ENCODE assay signal across 8 cellular contexts in genomic region chr15:70101459-70102113, GRCh38. TPM values are rescaled to one million over a fixed set of nuclear protein-coding genes. Genes with fewer than 3 reads are reported as not detected.
A peak's percentile ranks its signal among the peaks of the same experiment; 100 is the strongest.
DNase-seq lines count a peak whose midpoint lies in the region; ATAC-seq and TF ChIP-seq lines count a peak whose summit lies in the region.

No MANE protein-coding gene starts in this region.

- peak overlapping the region; percentile 72; the same call in 1 of the 2 replicates for H3K4me2 ChIP-seq in SK-N-SH

- POLR2A ChIA-PET in SK-N-SH (lab: Yijun Ruan, JAX), result interaction anchor here (0.6 to 2.2 kb wide), 3 partner anchors 9 to 252 kb away, joined by 3 to 12 read pairs (median 3); no protein-coding TSS in a partner anchor

- H2AFZ ChIP-seq in SK-N-SH (ENCODE audit: low read depth), result no peak overlapping the region

- no peak overlapping the region for H3K4me3 ChIP-seq in SK-N-SH (ENCODE audit: low read depth in 2 of 2, low read length in 1 of 2)
- H3K4me3 ChIP-seq in gastroesophageal sphincter, result peak overlapping the region in 1 of 2 donors; percentile 93

- no peak for TF ChIP-seq POLR2A in gastroesophageal sphincter (IDR thresholded peaks at IDR 0.05)

- CTCF ChIA-PET in SK-N-SH (lab: Yijun Ruan, JAX), result interaction anchor here (0.7 to 2.8 kb wide), 10 partner anchors 10 to 279 kb away, joined by 3 to 28 read pairs (median 4); no protein-coding TSS in a partner anchor

- H3K79me2 ChIP-seq in SK-N-SH (ENCODE audit: insufficient read depth), result peaks cover 8% of the 10 kb centered on the region

- H3K9ac ChIP-seq in SK-N-SH, result no peak overlapping the region

- peak; percentile 11; the same call in 1 of the 2 replicates for TF ChIP-seq RAD21 in SK-N-SH (IDR thresholded peaks at IDR 0.05; ENCODE audit: low read length)

- H3K27me3 ChIP-seq in SK-N-SH (ENCODE audit: insufficient read depth), result peaks cover 17% of the 10 kb centered on the region
- H3K27me3 ChIP-seq in gastroesophageal sphincter, result no peaks in the 10 kb centered on the region

- TF ChIP-seq EP300 in SK-N-SH (IDR thresholded peaks at IDR 0.05; ENCODE audit: borderline replicate concordance in 1 of 2, low read depth in 1 of 2, low read length in 1 of 2), result peak in 1 of 2 experiments; percentile 20; a peak in 2 of 4 replicates
- TF ChIP-seq EP300 in gastroesophageal sphincter (IDR thresholded peaks at IDR 0.05), result no peak

- peak; percentile 95 for DNase-seq in ELF-1 (ENCODE audit: low read depth, low spot score)
- DNase-seq in NCI-H1436 (lab: John Stamatoyannopoulos, UW), result peak; percentile 90
- peak; percentile 71 for DNase-seq in SK-N-SH
- peak; percentile 96 for DNase-seq in renal cortical epithelial cell (ENCODE audit: low read depth)
- no peak for DNase-seq in activated gamma-delta T cell (lab: John Stamatoyannopoulos, UW)
- no peak for DNase-seq in midbrain (lab: John Stamatoyannopoulos, UW)

- no peaks in the 10 kb centered on the region; the same call in 1 of the 2 replicates for H4K20me1 ChIP-seq in SK-N-SH (ENCODE audit: insufficient read depth)

- no peaks in the 10 kb centered on the region for H3K9me3 ChIP-seq in SK-N-SH
- H3K9me3 ChIP-seq in gastroesophageal sphincter, result no peaks in the 10 kb centered on the region

- H3K27ac ChIP-seq in SK-N-SH (ENCODE audit: low read depth in 2 of 2, low read length in 1 of 2) (peak overlapping the region in 1 of 2 experiments; percentile 28; a peak in 1 of 4 replicates), gastroesophageal sphincter (peak overlapping the region in 3 of 4 donors; percentile 79 to 97 (median 96))

- peaks cover 8% of the 10 kb centered on the region for H3F3A ChIP-seq in SK-N-SH (replicated peaks; ENCODE audit: insufficient read depth)

- WGBS in SK-N-SH (ENCODE audit: low lambda C conversion rate), result 1% methylated on average over 12 of the region's 12 CpGs
- 6% methylated on average over 12 of the region's 12 CpGs for WGBS in gastroesophageal sphincter (ENCODE audit: low coverage in 1 of 2), 2 donors

- ATAC-seq in gastroesophageal sphincter (no peak), HG03521 (IDR thresholded peaks at IDR 0.05; ENCODE audit: unreplicated experiment) (no peak)

- H3K4me1 ChIP-seq in SK-N-SH (ENCODE audit: control insufficient read depth in 1 of 2, insufficient read depth in 2 of 2, low read depth in 1 of 2, low read length in 1 of 2), result peaks cover 10 to 23% of the 10 kb centered on the region in 2 experiments
- H3K4me1 ChIP-seq in gastroesophageal sphincter, result peaks cover 0 to 42% (median 29%) of the 10 kb centered on the region in 3 donors

- no peaks in the 10 kb centered on the region for H3K36me3 ChIP-seq in SK-N-SH (replicated peaks in 1 of 2; ENCODE audit: control insufficient read depth in 1 of 2, insufficient read depth in 2 of 2, low read length in 1 of 2)
- H3K36me3 ChIP-seq in gastroesophageal sphincter, result no peaks in the 10 kb centered on the region

- no peaks in the 10 kb centered on the region for H3K9me2 ChIP-seq in SK-N-SH

- TF ChIP-seq CTCF in SK-N-SH (IDR thresholded peaks at IDR 0.05) (no peak), gastroesophageal sphincter (IDR thresholded peaks at IDR 0.05) (peak in 1 of 4 experiments; percentile 23)

TF ChIP-seq in SK-N-SH, 30 proteins besides CTCF, POLR2A, EP300 and RAD21 (continues in another document):
- TF ChIP-seq ELF1 (IDR thresholded peaks at IDR 0.05) (no peak), NFIC (IDR thresholded peaks at IDR 0.05; ENCODE audit: borderline replicate concordance) (peak; percentile 26; the same call in 1 of the 2 replicates), IRF3 (IDR thresholded peaks at IDR 0.05; ENCODE audit: low read depth, low read length) (no peak), TAF1 (IDR thresholded peaks at IDR 0.05; ENCODE audit: borderline replicate concordance, low read depth, low read length) (no peak), USF2 (IDR thresholded peaks at IDR 0.05; ENCODE audit: borderline replicate concordance, low read depth, low read length) (no peak), JUND (IDR thresholded peaks at IDR 0.05) (peak; percentile 38; the same call in 1 of the 2 replicates), GATA2 (CRISPR knock-in tag; IDR thresholded peaks at IDR 0.05) (no peak), EZH2phosphoT487 (IDR thresholded peaks at IDR 0.05; ENCODE audit: borderline replicate concordance, low read depth) (no peak), POLR2AphosphoS5 (IDR thresholded peaks at IDR 0.05; ENCODE audit: low read depth, low read length) (no peak), RXRA (IDR thresholded peaks at IDR 0.05; ENCODE audit: borderline replicate concordance, low read depth) (0 out of 2 replicates have a peak, but pooled peaks have one; percentile 30), YY1 (IDR thresholded peaks at IDR 0.05; ENCODE audit: low read depth) (0 out of 2 replicates have a peak, but pooled peaks have one; percentile 21), SMC3 (IDR thresholded peaks at IDR 0.05; ENCODE audit: low read depth, low read length) (no peak), GABPA (IDR thresholded peaks at IDR 0.05; ENCODE audit: low read depth) (no peak), FOXM1 (IDR thresholded peaks at IDR 0.05; ENCODE audit: low read depth) (no peak), FOSL2 (IDR thresholded peaks at IDR 0.05; ENCODE audit: borderline replicate concordance, low read depth) (no peak), FOXJ3 (CRISPR knock-in tag; IDR thresholded peaks at IDR 0.05) (no peak), REST (IDR thresholded peaks at IDR 0.05; ENCODE audit: low read depth, low read length) (no peak), MEF2A (IDR thresholded peaks at IDR 0.05; ENCODE audit: borderline replicate concordance, low read depth) (no peak), RCOR1 (IDR thresholded peaks at IDR 0.05; ENCODE audit: low read length) (no peak), USF1 (IDR thresholded peaks at IDR 0.05; ENCODE audit: borderline replicate concordance, low read depth) (peak; percentile 31), PBX3 (IDR thresholded peaks at IDR 0.05) (peak; percentile 38; the same call in 1 of the 2 replicates)

RNA-seq across cellular contexts. Expression of gene TLE3, which starts 3.9 kb away (rescaled TPM):
- 8.4 and 14.7 TPM in 2 replicates for polyA plus RNA-seq in SK-N-SH (2012; rRNA removed)
- polyA plus RNA-seq in SK-N-SH (2012; cell fraction: cytosol; rRNA removed), result 6.1 and 8.4 TPM in 2 replicates
- polyA plus RNA-seq in SK-N-SH (2012; cell fraction: nucleus; rRNA removed), result 42.8 and 50.1 TPM in 2 replicates
- total RNA-seq in gastroesophageal sphincter (10 to 100 TPM; 32.4 to 81.6 (median 62.6) TPM), renal cortical epithelial cell (12.9 and 31.4 TPM in 2 replicates)

Comparison
In these comparisons a context has a peak if more than half of its experiments do, and no peak if none do; other contexts are left out.
1. DNase-seq: peak in ELF-1 (single experiment), NCI-H1436 (single experiment), SK-N-SH (single experiment) and renal cortical epithelial cell (single experiment); none in activated gamma-delta T cell (single experiment) and midbrain (single experiment).